In genomic region chr9:131704988-131705387, GRCh38 we compare ENCODE assay signal across 11 cellular contexts. TPM values are rescaled to one million over a fixed set of nuclear protein-coding genes. Genes with fewer than 3 reads are reported as not detected.
DNase-seq lines count a peak whose midpoint lies in the region; ATAC-seq and TF ChIP-seq lines count a peak whose summit lies in the region.
"Had no signal": no experiment of that assay in that cellular context is flagged by ENCODE, and none has a peak within 500 bp of the region (broad histone marks: within the 10 kb centered on the region; RNA-seq: fewer than 3 reads in every experiment).

No MANE protein-coding gene starts in this region.

- no peaks in the 10 kb centered on the region for H3K9me3 Mint-ChIP-seq in CD4-positive, alpha-beta T cell
- H3K9me3 Mint-ChIP-seq in dendritic cell treated with granulocyte-macrophage colony-stimulating factor and Interleukin-4, amounts not matched to agents 40 ng/mL and 50 ng/mL, for 4 days: no peaks in the 10 kb centered on the region
- H3K9me3 Mint-ChIP-seq in natural killer cell: no peaks in the 10 kb centered on the region
- H3K9me3 Mint-ChIP-seq in chondrocyte (ENCODE audit: low read depth): no peaks in the 10 kb centered on the region
- H3K9me3 Mint-ChIP-seq: activated CD4-positive, alpha-beta memory T cell treated with anti-CD3 and anti-CD28 coated beads, Interleukin-2, amount 10 ng/mL, durations not matched to agents 7 days and 5 days; activated naive CD4-positive, alpha-beta T cell treated with anti-CD3 and anti-CD28 coated beads, Interleukin-2, amount 50 U/mL, for 72 hours had no signal

- no peak overlapping the region for H3K4me2 ChIP-seq in IMR-90 (ENCODE audit: low read depth, low read length)

- H2AK5ac ChIP-seq in IMR-90 (ENCODE audit: low read depth, low read length): peak overlapping the region; percentile 49; the same call in 1 of the 2 replicates

- WGBS in IMR-90 (ENCODE audit: extremely low coverage in 2 of 2, insufficient read length in 1 of 2), 2 experiments: no CpG with 5 or more reads among the region's 4 CpGs

- peaks cover 93% of the 10 kb centered on the region for H3K4me1 Mint-ChIP-seq in CD4-positive, alpha-beta T cell (ENCODE audit: low read depth)
- peaks cover 92% of the 10 kb centered on the region for H3K4me1 Mint-ChIP-seq in dendritic cell treated with granulocyte-macrophage colony-stimulating factor and Interleukin-4, amounts not matched to agents 40 ng/mL and 50 ng/mL, for 4 days (ENCODE audit: low read depth)
- H3K4me1 Mint-ChIP-seq in natural killer cell: peaks cover 84 to 90% of the 10 kb centered on the region in 2 donors
- peaks cover 36% of the 10 kb centered on the region for H3K4me1 Mint-ChIP-seq in chondrocyte (ENCODE audit: low read depth)

- H3K27me3 Mint-ChIP-seq in CD4-positive, alpha-beta T cell: no peaks in the 10 kb centered on the region
- H3K27me3 Mint-ChIP-seq in dendritic cell treated with granulocyte-macrophage colony-stimulating factor and Interleukin-4, amounts not matched to agents 40 ng/mL and 50 ng/mL, for 4 days: no peaks in the 10 kb centered on the region
- H3K27me3 Mint-ChIP-seq in natural killer cell (ENCODE audit: low read depth in 2 of 2) (no peaks in the 10 kb centered on the region), chondrocyte (ENCODE audit: low read depth) (no peaks in the 10 kb centered on the region)
- H3K27me3 Mint-ChIP-seq: activated CD4-positive, alpha-beta memory T cell treated with anti-CD3 and anti-CD28 coated beads, Interleukin-2, amount 10 ng/mL, durations not matched to agents 7 days and 5 days had no signal

- H4K5ac ChIP-seq in IMR-90 (ENCODE audit: low read depth, low read length): no peak overlapping the region

- peaks cover 43% of the 10 kb centered on the region for H4K20me1 ChIP-seq in IMR-90 (ENCODE audit: insufficient read depth, low read length)

- ATAC-seq in CD4-positive, alpha-beta T cell (ENCODE audit: poor library complexity): no peak
- ATAC-seq in IMR-90 (ENCODE audit: low read depth) (no peak), natural killer cell (no peak)

- BruUV-seq in IMR-90 (replicated peaks; lab: Mats Ljungman, UMichigan): no TSS peak

- TF ChIP-seq POLR2A in IMR-90 (IDR thresholded peaks at IDR 0.05; ENCODE audit: low read depth, low read length): no peak

- no peak overlapping the region for H3K9ac ChIP-seq in IMR-90 (ENCODE audit: low read depth, low read length)

- H3K27ac ChIP-seq in CD4-positive, alpha-beta T cell (ENCODE audit: low read depth, low read length): no peak overlapping the region
- H3K27ac ChIP-seq in IMR-90 (ENCODE audit: insufficient read depth, low read length): no peak overlapping the region

- H3K4me3 Mint-ChIP-seq in CD4-positive, alpha-beta T cell: no peak overlapping the region
- H3K4me3 Mint-ChIP-seq in dendritic cell treated with granulocyte-macrophage colony-stimulating factor and Interleukin-4, amounts not matched to agents 40 ng/mL and 50 ng/mL, for 4 days: peak overlapping the region; percentile 2
- H3K4me3 Mint-ChIP-seq in natural killer cell: no peak overlapping the region
- no peak overlapping the region for H3K4me3 Mint-ChIP-seq in chondrocyte (ENCODE audit: unreplicated experiment)
- H3K4me3 Mint-ChIP-seq: activated CD4-positive, alpha-beta memory T cell treated with anti-CD3 and anti-CD28 coated beads, Interleukin-2, amount 10 ng/mL, durations not matched to agents 7 days and 5 days had no signal

- no peak overlapping the region for H2BK15ac ChIP-seq in IMR-90 (ENCODE audit: low read depth, low read length)

- DNase-seq in CD4-positive, alpha-beta T cell: no peak
- DNase-seq in IMR-90 (no peak), natural killer cell (no peak), ACHN (no peak), hippocampal formation (lab: John Stamatoyannopoulos, UW) (no peak), chondrocyte (ENCODE audit: low spot score) (no peak)
- DNase-seq: activated CD4-positive, alpha-beta memory T cell treated with anti-CD3 and anti-CD28 coated beads, Interleukin-2, amount 10 ng/mL, durations not matched to agents 7 days and 5 days; NCI-H446 treated with DMSO at 0.1 percent for 48 hours; T1000 had no signal

- CTCF ChIA-PET in CD4-positive, alpha-beta T cell (lab: Charles Lee): interaction anchor here (0.5 to 0.6 kb wide), 2 partner anchors 61 to 818 kb away, joined by 3 read pairs; no protein-coding TSS in a partner anchor
- CTCF ChIA-PET in IMR-90 (lab: Yijun Ruan, JAX): interaction anchor here (1.1 kb wide), 1 partner anchor 14 kb away, joined by 4 read pairs; no protein-coding TSS in a partner anchor

- no peak overlapping the region for H3K56ac ChIP-seq in IMR-90 (ENCODE audit: extremely low read depth, insufficient read depth, low read length)

- peaks cover 8% of the 10 kb centered on the region for H3K36me3 Mint-ChIP-seq in CD4-positive, alpha-beta T cell (ENCODE audit: low read depth)
- H3K36me3 Mint-ChIP-seq in dendritic cell treated with granulocyte-macrophage colony-stimulating factor and Interleukin-4, amounts not matched to agents 40 ng/mL and 50 ng/mL, for 4 days (ENCODE audit: low read depth): peaks cover 53% of the 10 kb centered on the region
- no peaks in the 10 kb centered on the region for H3K36me3 Mint-ChIP-seq in natural killer cell
- no peaks in the 10 kb centered on the region for H3K36me3 Mint-ChIP-seq in chondrocyte (ENCODE audit: low read depth)

- no peak overlapping the region for H3K4ac ChIP-seq in IMR-90 (ENCODE audit: low read depth, low read length)

- H3K14ac ChIP-seq in IMR-90 (replicated peaks; ENCODE audit: low read depth, low read length): no peak overlapping the region

- TF ChIP-seq RAD21 in IMR-90 (IDR thresholded peaks at IDR 0.05; ENCODE audit: low read length): no peak

- H3K79me1 ChIP-seq in IMR-90 (ENCODE audit: low read depth in 1 of 2, low read length in 2 of 2): peaks cover 52 to 88% of the 10 kb centered on the region in 2 experiments

- in situ Hi-C loops in IMR-90 (cut with MboI; ENCODE audit: low sequenced_read_pairs) (no loop called here), ACHN (cut with HindIII; ENCODE audit: low pct_ligation_motif_present, low pct_unique_long_range_greater_than_20kb, low sequenced_read_pairs) (no loop called here)

- no peak overlapping the region for H2AK9ac ChIP-seq in IMR-90 (replicated peaks; ENCODE audit: low read depth, low read length, poor library complexity)

- H3K23ac ChIP-seq in IMR-90 (ENCODE audit: low read depth, low read length): no peak overlapping the region

- no peaks in the 10 kb centered on the region for H3K9me3 ChIP-seq in CD4-positive, alpha-beta T cell (ENCODE audit: control insufficient read depth, low read length)
- H3K9me3 ChIP-seq in IMR-90 (ENCODE audit: control insufficient read depth, insufficient read depth, low read length): no peaks in the 10 kb centered on the region

- no peak overlapping the region for H4K8ac ChIP-seq in IMR-90 (ENCODE audit: low read depth in 2 of 2, low read length in 2 of 2)

- no peak overlapping the region for H2AFZ ChIP-seq in IMR-90 (replicated peaks; ENCODE audit: low read length, poor library complexity)

- peak overlapping the region; percentile 65 for H3K27ac Mint-ChIP-seq in CD4-positive, alpha-beta T cell
- H3K27ac Mint-ChIP-seq in dendritic cell treated with granulocyte-macrophage colony-stimulating factor and Interleukin-4, amounts not matched to agents 40 ng/mL and 50 ng/mL, for 4 days: peak overlapping the region; percentile 56
- H3K27ac Mint-ChIP-seq in natural killer cell (peak overlapping the region; percentile 82 to 92), chondrocyte (ENCODE audit: unreplicated experiment) (no peak overlapping the region)
- H3K27ac Mint-ChIP-seq: activated CD4-positive, alpha-beta memory T cell treated with anti-CD3 and anti-CD28 coated beads, Interleukin-2, amount 10 ng/mL, durations not matched to agents 7 days and 5 days had no signal

- no peak for TF ChIP-seq CTCF in CD4-positive, alpha-beta T cell (IDR thresholded peaks at IDR 0.05)
- TF ChIP-seq CTCF in IMR-90 (conservative IDR thresholded peaks at IDR 0.05; ENCODE audit: low read depth, low read length) (no peak), natural killer cell (IDR thresholded peaks at IDR 0.05) (no peak), chondrocyte (IDR thresholded peaks at IDR 0.05) (no peak)

- H3K4me1 ChIP-seq in IMR-90 (ENCODE audit: control insufficient read depth, insufficient read depth, low read length): peaks cover 11% of the 10 kb centered on the region

- H2BK5ac ChIP-seq in IMR-90 (ENCODE audit: low read depth, low read length, poor library complexity, severe bottlenecking): no peak overlapping the region

- intact Hi-C loops in CD4-positive, alpha-beta T cell (cut with DNase I, micrococcal nuclease): no loop called here
- intact Hi-C loops in IMR-90 (cut with micrococcal nuclease) (no loop called here), natural killer cell (cut with micrococcal nuclease) (no loop called here)
- intact Hi-C loops in dendritic cell treated with granulocyte-macrophage colony-stimulating factor and Interleukin-4, amounts not matched to agents 40 ng/mL and 50 ng/mL, for 4 days (cut with micrococcal nuclease): no loop called here

- no peaks in the 10 kb centered on the region for H3K27me3 ChIP-seq in CD4-positive, alpha-beta T cell (ENCODE audit: control insufficient read depth, insufficient read depth, low read length)
- no peaks in the 10 kb centered on the region for H3K27me3 ChIP-seq in IMR-90 (ENCODE audit: control insufficient read depth, insufficient read depth, low read length)

- POLR2A ChIA-PET in CD4-positive, alpha-beta T cell (lab: Charles Lee): interaction anchor here (1.1 kb wide), 1 partner anchor 9 kb away, joined by 3 read pairs; no protein-coding TSS in a partner anchor
- POLR2A ChIA-PET in IMR-90 (lab: Charles Lee; ENCODE audit: unreplicated experiment): interaction anchor here (0.5 kb wide), 1 partner anchor 104 kb away, joined by 5 read pairs; no protein-coding TSS in a partner anchor

- no peak overlapping the region for H2BK20ac ChIP-seq in IMR-90 (ENCODE audit: low read depth, low read length)

- peaks cover 27% of the 10 kb centered on the region for H3K9me1 ChIP-seq in IMR-90 (ENCODE audit: insufficient read depth, low read length)

- dilution Hi-C loops in IMR-90 (cut with HindIII; ENCODE audit: low sequenced_read_pairs, unreplicated experiment): no loop called here

- no peak overlapping the region for H4K91ac ChIP-seq in IMR-90 (ENCODE audit: insufficient read depth, low read depth, low read length)

- no peak overlapping the region for H3K4me3 ChIP-seq in IMR-90 (ENCODE audit: insufficient read depth, low read depth, low read length)

- H3K36me3 ChIP-seq in IMR-90 (ENCODE audit: control insufficient read depth, insufficient read depth, low read length): no peaks in the 10 kb centered on the region

- no peak overlapping the region for H2BK120ac ChIP-seq in IMR-90 (ENCODE audit: low read depth, low read length)

- H3K18ac ChIP-seq in IMR-90 (ENCODE audit: low read depth, low read length): no peak overlapping the region

TF ChIP-seq in IMR-90, 13 proteins besides CTCF, POLR2A, EP300 and RAD21 (continues in another document):
- no peak for TF ChIP-seq MXI1 (IDR thresholded peaks at IDR 0.05; ENCODE audit: borderline replicate concordance, low read depth, low read length)

RNA-seq across cellular contexts. Expression of gene RAPGEF1, which starts 34.9 kb away (rescaled TPM):
- total RNA-seq in CD4-positive, alpha-beta T cell: 100 to 1,000 TPM; 130 to 134 TPM
- total RNA-seq in IMR-90 (2012; rRNA removed) (13.1 and 13.3 TPM in 2 replicates), natural killer cell (100 to 1,000 TPM; 210 to 224 (median 222) TPM), chondrocyte (65.4 to 77.3 TPM (median 73.1 TPM) in 3 replicates)
- polyA plus RNA-seq in IMR-90 (2012; rRNA removed): 22.3 and 23.0 TPM in 2 replicates
- 14.6 and 21.5 TPM in 2 replicates for polyA plus RNA-seq in IMR-90 (2012; cell fraction: cytosol; rRNA removed)
- 30.5 and 31.7 TPM in 2 replicates for polyA plus RNA-seq in IMR-90 (2012; cell fraction: nucleus; rRNA removed; ENCODE audit: low replicate concordance)
